Comparison of ENCODE assay signal across 8 cellular contexts in genomic region chr7:66740302-66740979, GRCh38. TPM values are rescaled to one million over a fixed set of nuclear protein-coding genes. Genes with fewer than 3 reads are reported as not detected.
DNase-seq lines count a peak whose midpoint lies in the region; ATAC-seq, FAIRE-seq and TF ChIP-seq lines count a peak whose summit lies in the region.

Gene RABGEF1 (plus strand): TSS chr7:66740733. CDS start chr7:66771900, 31,167 bp downstream.

- H3K27ac ChIP-seq in OCI-LY1 (ENCODE audit: low read depth, low read length, poor library complexity, severe bottlenecking) (peak within 1 kb of the TSS; percentile 72), mesodermal cell (ENCODE audit: low read depth, low read length, severe bottlenecking) (peak within 1 kb of the TSS; percentile 95)

- H3K4me1 ChIP-seq in OCI-LY1 (ENCODE audit: insufficient read depth, low read length, severe bottlenecking) (peaks cover 57% of the 10 kb centered on the region), mesodermal cell (ENCODE audit: control insufficient read depth, insufficient read depth, low read length, poor library complexity, severe bottlenecking) (no peaks in the 10 kb centered on the region)

- TF ChIP-seq CTCF in D721Med (IDR thresholded peaks at IDR 0.05; ENCODE audit: insufficient read depth, missing control alignments) = no peak
- TF ChIP-seq CTCF in OCI-LY1 (IDR thresholded peaks at IDR 0.05; ENCODE audit: low read length) = no peak

- H3K9me3 ChIP-seq in OCI-LY1 (ENCODE audit: low read length) (0 out of 2 replicates have a peak, but pooled peaks cover 4% of the 10 kb centered on the region), mesodermal cell (ENCODE audit: control insufficient read depth, low read length) (peaks cover 11% of the 10 kb centered on the region)

- 0% methylated on average over 52 to 78 of the region's 85 CpGs for WGBS in mesodermal cell (ENCODE audit: insufficient coverage in 2 of 2), 2 experiments

- H3K79me2 ChIP-seq in OCI-LY1 (ENCODE audit: insufficient read depth, low read length) = peaks cover 4% of the 10 kb centered on the region; the same call in 1 of the 2 replicates

- H3K27me3 ChIP-seq in OCI-LY1 (ENCODE audit: insufficient read depth, low read length) = no peaks in the 10 kb centered on the region

- FAIRE-seq in D721Med (lab: Jason Lieb, UNC) = no peak

- H3K4me3 ChIP-seq in OCI-LY1 (ENCODE audit: low read depth, low read length, poor library complexity, severe bottlenecking) (peak within 1 kb of the TSS; percentile 73), mesodermal cell (ENCODE audit: extremely low read depth, insufficient read depth, low read length, poor library complexity, severe bottlenecking) (peak within 1 kb of the TSS; percentile 90)

- peak within 1 kb of the TSS; percentile 78 for H3K4me2 ChIP-seq in OCI-LY1 (ENCODE audit: low read length)

- DNase-seq in D721Med (ENCODE audit: insufficient read length, low spot score) (peak; percentile 90), HuH-7 (ENCODE audit: low spot score) (peak; percentile 99)
- DNase-seq in activated CD8-positive, alpha-beta memory T cell treated with anti-CD3 and anti-CD28 coated beads, Interleukin-2, amount 50 U/mL, for 4 hours = peak; percentile 97
- peak; percentile 97 for DNase-seq in stimulated activated CD8-positive, alpha-beta memory T cell treated with anti-CD3 and anti-CD28 coated beads, Interleukin-15, amount 100 ng/mL, for 24 hours (ENCODE audit: low read depth)

- no peaks in the 10 kb centered on the region for H3F3A ChIP-seq in OCI-LY1 (ENCODE audit: insufficient read depth, low read length)

- in situ Hi-C loops in endometrial microvascular endothelial cells (cut with HindIII; ENCODE audit: inconsistent ontology term, low pct_unique_long_range_greater_than_20kb, low sequenced_read_pairs) = no loop called here

- ATAC-seq in GM21526 (IDR thresholded peaks at IDR 0.05; ENCODE audit: low FRiP score, unreplicated experiment) = peak; percentile 76

- H3K36me3 ChIP-seq in OCI-LY1 (ENCODE audit: insufficient read depth, low read length) (peaks cover 12% of the 10 kb centered on the region), mesodermal cell (ENCODE audit: control insufficient read depth, insufficient read depth, low read length) (peaks cover 40% of the 10 kb centered on the region)

- peak within 1 kb of the TSS; percentile 77 for H3K9ac ChIP-seq in OCI-LY1 (ENCODE audit: low read length)

- H2AFZ ChIP-seq in OCI-LY1 (ENCODE audit: low read length) = no peak within 1 kb of the TSS

- H4K20me1 ChIP-seq in OCI-LY1 (ENCODE audit: insufficient read depth, low read length) = no peaks in the 10 kb centered on the region

- H3K9me2 ChIP-seq in OCI-LY1 (ENCODE audit: low read depth, low read length) = no peaks in the 10 kb centered on the region

RNA-seq across cellular contexts. Expression of gene RABGEF1, which starts in this region (rescaled TPM):
- total RNA-seq in endometrial microvascular endothelial cells (ENCODE audit: inconsistent ontology term) = 16.0 TPM
- polyA plus RNA-seq in mesodermal cell (2013, experiment 1 of 2) = 19.9 TPM
- 19.5 TPM for polyA plus RNA-seq in mesodermal cell (2013, experiment 2 of 2)

Comparison
In these comparisons a context has a peak if more than half of its experiments do, and no peak if none do; other contexts are left out.
1. Peak in every context shown above with its lines: DNase-seq, ATAC-seq, H3K4me3 ChIP-seq and H3K27ac ChIP-seq.